16 cellular contexts compared by ENCODE assay signal in the genomic region with DNA sequence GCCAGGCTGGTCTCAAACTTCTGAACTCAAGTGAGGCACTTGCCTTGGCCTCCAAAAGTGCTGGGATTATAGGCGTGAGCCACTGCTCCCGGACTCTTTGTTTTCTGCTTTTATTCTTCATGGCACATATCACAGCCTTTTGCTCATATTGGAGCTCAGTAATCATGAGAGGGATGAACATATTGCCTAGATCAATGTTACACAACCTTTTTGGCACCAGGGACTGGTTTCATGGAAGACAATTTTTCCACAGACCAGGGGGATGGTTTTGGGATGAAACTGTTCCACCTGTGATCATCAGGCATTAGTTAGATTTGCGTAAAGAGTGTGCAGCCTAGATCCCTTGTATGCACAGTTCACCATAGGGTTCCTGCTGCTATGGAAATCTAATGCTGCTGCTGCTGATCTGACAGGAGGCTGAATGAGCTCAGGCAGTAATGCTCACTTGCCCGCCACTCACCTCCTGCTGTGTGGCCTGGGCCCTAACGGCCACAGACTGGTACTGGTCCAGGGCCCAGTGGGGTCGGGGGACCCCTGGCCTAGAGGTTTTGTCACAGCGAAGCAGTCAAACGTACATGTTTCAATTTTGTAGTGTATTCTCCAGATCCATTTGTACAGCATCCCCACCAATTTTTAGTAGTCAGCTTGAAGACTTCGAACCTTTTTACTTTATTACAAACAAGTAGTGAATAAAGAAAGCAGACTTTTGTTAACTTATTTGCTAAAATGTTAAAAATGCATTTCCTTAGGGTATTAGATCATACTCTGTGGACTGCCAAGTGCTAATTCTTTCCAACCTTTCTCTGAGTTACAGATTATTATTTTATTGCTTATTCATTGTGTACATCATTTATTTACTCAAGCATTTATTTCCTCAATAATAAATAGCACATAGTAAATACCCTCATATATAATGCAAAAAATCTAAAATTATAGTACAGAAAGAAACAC. TPM values are rescaled to one million over a fixed set of nuclear protein-coding genes. Genes with fewer than 3 reads are reported as not detected.
DNase-seq lines count a peak whose midpoint lies in the region; ATAC-seq and TF ChIP-seq lines count a peak whose summit lies in the region.
"Had no signal": no experiment of that assay in that cellular context is flagged by ENCODE, and none has a peak within 500 bp of the region (broad histone marks: within the 10 kb centered on the region; RNA-seq: fewer than 3 reads in every experiment).

No MANE protein-coding gene starts in this region.

- H3K36me3 Mint-ChIP-seq in activated CD4-positive, alpha-beta T cell treated with anti-CD3 and anti-CD28 coated beads, Interleukin-2, amount 10 ng/mL, durations not matched to agents 24 days and 14 days (ENCODE audit: low read depth) = no peaks in the 10 kb centered on the region
- no peaks in the 10 kb centered on the region for H3K36me3 Mint-ChIP-seq in mesothelial cell of epicardium
- H3K36me3 Mint-ChIP-seq: activated CD8-positive, alpha-beta memory T cell treated with anti-CD3 and anti-CD28 coated beads, Interleukin-2, amount 10 ng/mL, durations not matched to agents 7 days and 5 days had no signal

- H3K4me1 ChIP-seq in right cardiac atrium (ENCODE audit: control insufficient read depth, insufficient read depth, low read length) (no peaks in the 10 kb centered on the region), aorta (ENCODE audit: control insufficient read depth in 1 of 2, insufficient read depth in 2 of 2, low read length in 2 of 2) (peaks cover 4 to 8% of the 10 kb centered on the region in 2 donors)
- H3K4me1 ChIP-seq: adrenal gland, pancreas had no signal

- H3K27me3 ChIP-seq in right cardiac atrium (ENCODE audit: control insufficient read depth, insufficient read depth) = no peaks in the 10 kb centered on the region
- no peaks in the 10 kb centered on the region for H3K27me3 ChIP-seq in aorta (ENCODE audit: control insufficient read depth in 1 of 2, insufficient read depth in 2 of 2, low read length in 1 of 2)
- H3K27me3 ChIP-seq: pancreas had no signal

- no peaks in the 10 kb centered on the region for H3K9me3 Mint-ChIP-seq in activated CD4-positive, alpha-beta T cell treated with anti-CD3 and anti-CD28 coated beads, Interleukin-2, amount 10 ng/mL, durations not matched to agents 24 days and 14 days
- H3K9me3 Mint-ChIP-seq in mesothelial cell of epicardium = no peaks in the 10 kb centered on the region

- H3K27ac Mint-ChIP-seq in activated CD4-positive, alpha-beta T cell treated with anti-CD3 and anti-CD28 coated beads, Interleukin-2, amount 10 ng/mL, durations not matched to agents 24 days and 14 days = no peak overlapping the region
- H3K27ac Mint-ChIP-seq in mesothelial cell of epicardium = no peak overlapping the region
- H3K27ac Mint-ChIP-seq: activated CD8-positive, alpha-beta memory T cell treated with anti-CD3 and anti-CD28 coated beads, Interleukin-2, amount 10 ng/mL, durations not matched to agents 7 days and 5 days had no signal

- DNase-seq in activated CD4-positive, alpha-beta T cell treated with anti-CD3 and anti-CD28 coated beads, Interleukin-2, amount 10 ng/mL, durations not matched to agents 24 days and 14 days = peak; percentile 47
- no peak for DNase-seq in activated CD4-positive, alpha-beta T cell treated with anti-CD3 and anti-CD28 coated beads, Interleukin-2, amount 50 U/mL, for 4 hours
- peak; percentile 47 for DNase-seq in dedifferentiated amniotic fluid mesenchymal stem cell (ENCODE audit: extremely low spot score)
- peak in 1 of 3 donors; percentile 67 for DNase-seq in right cardiac atrium
- no peak for DNase-seq in aorta
- DNase-seq in DMS 273 treated with DMSO at 0.1 percent for 48 hours (lab: John Stamatoyannopoulos, UW) = no peak
- no peak for DNase-seq in NCI-H187 (lab: John Stamatoyannopoulos, UW)
- DNase-seq in mesothelial cell of epicardium (ENCODE audit: low spot score in 2 of 2, unreplicated experiment in 2 of 2) = no peak
- DNase-seq: activated CD4-positive, CD25-positive, alpha-beta regulatory T cell treated with anti-CD3 and anti-CD28 coated beads, Interleukin-2, amount 50 U/mL, for 72 hours; activated CD8-positive, alpha-beta memory T cell treated with anti-CD3 and anti-CD28 coated beads, Interleukin-2, amount 10 ng/mL, durations not matched to agents 7 days and 5 days; adrenal gland; DMS153; NCI-H146; pancreas had no signal

- H3K27me3 Mint-ChIP-seq in activated CD4-positive, alpha-beta T cell treated with anti-CD3 and anti-CD28 coated beads, Interleukin-2, amount 10 ng/mL, durations not matched to agents 24 days and 14 days = peaks cover 17% of the 10 kb centered on the region
- H3K27me3 Mint-ChIP-seq in mesothelial cell of epicardium (ENCODE audit: low read depth) = peaks cover 18% of the 10 kb centered on the region

- H3K36me3 ChIP-seq in aorta (ENCODE audit: control insufficient read depth in 1 of 2, insufficient read depth in 2 of 2, low read length in 1 of 2) = no peaks in the 10 kb centered on the region
- H3K36me3 ChIP-seq: adrenal gland, pancreas had no signal

- H3K4me3 ChIP-seq in right cardiac atrium (ENCODE audit: low read length) (no peak overlapping the region), aorta (ENCODE audit: low read length in 2 of 2) (no peak overlapping the region)
- H3K4me3 ChIP-seq: adrenal gland, pancreas had no signal

- no peak for TF ChIP-seq CTCF in mesothelial cell of epicardium (IDR thresholded peaks at IDR 0.05; ENCODE audit: unreplicated experiment)

- H3K4me1 Mint-ChIP-seq in activated CD4-positive, alpha-beta T cell treated with anti-CD3 and anti-CD28 coated beads, Interleukin-2, amount 10 ng/mL, durations not matched to agents 24 days and 14 days = peaks cover 1% of the 10 kb centered on the region
- H3K4me1 Mint-ChIP-seq in mesothelial cell of epicardium = peaks cover 3% of the 10 kb centered on the region
- H3K4me1 Mint-ChIP-seq: activated CD8-positive, alpha-beta memory T cell treated with anti-CD3 and anti-CD28 coated beads, Interleukin-2, amount 10 ng/mL, durations not matched to agents 7 days and 5 days had no signal

- H3K4me3 Mint-ChIP-seq in activated CD4-positive, alpha-beta T cell treated with anti-CD3 and anti-CD28 coated beads, Interleukin-2, amount 10 ng/mL, durations not matched to agents 24 days and 14 days = no peak overlapping the region
- no peak overlapping the region for H3K4me3 Mint-ChIP-seq in mesothelial cell of epicardium
- H3K4me3 Mint-ChIP-seq: activated CD8-positive, alpha-beta memory T cell treated with anti-CD3 and anti-CD28 coated beads, Interleukin-2, amount 10 ng/mL, durations not matched to agents 7 days and 5 days had no signal

- intact Hi-C loops in activated CD4-positive, alpha-beta T cell treated with anti-CD3 and anti-CD28 coated beads, Interleukin-2, amount 10 ng/mL, durations not matched to agents 24 days and 14 days (cut with micrococcal nuclease) = no loop called here
- intact Hi-C loops in right cardiac atrium (cut with DNase I) = no loop called here
- intact Hi-C loops in aorta (cut with DNase I) = no loop called here

- H3K9me3 ChIP-seq in right cardiac atrium (ENCODE audit: control insufficient read depth, low read length) = no peaks in the 10 kb centered on the region
- H3K9me3 ChIP-seq in aorta (ENCODE audit: control insufficient read depth, low read length) = no peaks in the 10 kb centered on the region
- H3K9me3 ChIP-seq: pancreas had no signal

- ATAC-seq in right cardiac atrium (peak; percentile 60 to 85), aorta (ENCODE audit: low FRiP score) (peak; percentile 58)
- ATAC-seq: activated CD8-positive, alpha-beta memory T cell treated with anti-CD3 and anti-CD28 coated beads, Interleukin-2, amount 10 ng/mL, durations not matched to agents 7 days and 5 days had no signal

- 54% methylated on average over 9 of the region's 9 CpGs for WGBS in right cardiac atrium
- 28 to 40% methylated on average over 9 of the region's 9 CpGs for WGBS in aorta, 2 donors

- H3K27ac ChIP-seq in right cardiac atrium (ENCODE audit: low read length) = peak overlapping the region; percentile 87
- peak overlapping the region in 1 of 2 donors; percentile 97 for H3K27ac ChIP-seq in aorta (ENCODE audit: low read depth in 1 of 2, low read length in 2 of 2)
- H3K27ac ChIP-seq: 22Rv1, adrenal gland, pancreas had no signal

RNA-seq across cellular contexts. Expression of a gene that starts 6.2 kb away (rescaled TPM):
- total RNA-seq in activated CD4-positive, alpha-beta T cell treated with anti-CD3 and anti-CD28 coated beads, Interleukin-2, amount 10 ng/mL, durations not matched to agents 24 days and 14 days = not detected in 2 replicates
- total RNA-seq in right cardiac atrium (under 1 TPM in 2 of 4 donors, not detected in 2; 0.15 to 0.56 TPM), aorta (under 1 TPM in 1 of 2 donors, not detected in 1; 0.88 TPM), mesothelial cell of epicardium (not detected in 3 replicates)
- polyA plus RNA-seq in right cardiac atrium (0.09 TPM), aorta (under 1 TPM in 1 of 2 donors, not detected in 1; 0.41 TPM)
- total RNA-seq: activated CD8-positive, alpha-beta memory T cell treated with anti-CD3 and anti-CD28 coated beads, Interleukin-2, amount 10 ng/mL, durations not matched to agents 7 days and 5 days; liver had no signal
- polyA plus RNA-seq: adrenal gland, liver, pancreas had no signal

Comparison
In these comparisons a context has a peak if more than half of its experiments do, and no peak if none do; other contexts are left out.
1. DNase-seq: peak in activated CD4-positive, alpha-beta T cell treated with anti-CD3 and anti-CD28 coated beads, Interleukin-2, amount 10 ng/mL, durations not matched to agents 24 days and 14 days (single experiment) and dedifferentiated amniotic fluid mesenchymal stem cell (single experiment); none in activated CD4-positive, alpha-beta T cell treated with anti-CD3 and anti-CD28 coated beads, Interleukin-2, amount 50 U/mL, for 4 hours (0 of 2), aorta (0 of 2), DMS 273 treated with DMSO at 0.1 percent for 48 hours (single experiment), NCI-H187 (0 of 2) and mesothelial cell of epicardium (0 of 2).